24 cellular contexts compared by ENCODE assay signal in the genomic region with DNA sequence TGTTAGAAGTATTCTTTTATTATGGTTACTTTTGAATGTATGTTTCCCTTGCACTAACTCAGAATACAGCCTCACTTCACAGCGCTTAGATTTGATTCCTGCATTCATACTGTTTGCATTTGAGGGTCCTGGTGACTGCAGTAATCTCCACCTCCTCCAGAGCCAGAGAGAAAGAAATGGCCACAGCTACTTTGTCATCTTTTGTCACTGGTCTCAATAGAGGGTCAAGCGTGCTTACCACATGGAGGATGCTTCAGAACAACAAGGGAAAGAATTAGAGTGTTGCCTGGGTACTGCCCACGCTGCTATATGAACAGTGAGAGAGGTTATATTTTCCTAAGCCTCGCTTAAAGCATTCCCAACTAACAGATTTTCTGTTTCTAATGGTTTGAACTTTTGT.
"Had no signal": no experiment of that assay in that cellular context is flagged by ENCODE, and none has a peak within 500 bp of the region (broad histone marks: within the 10 kb centered on the region; RNA-seq: fewer than 3 reads in every experiment).

No MANE protein-coding gene starts in this region.

- H3K4me3 Mint-ChIP-seq: endodermal cell; naive thymus-derived CD8-positive, alpha-beta T cell; stimulated activated effector memory CD8-positive, alpha-beta T cell treated with anti-CD3 and anti-CD28 coated beads, Interleukin-12 subunit alpha, Interleukin-12 subunit beta, amount 100 ng/mL, for 72 hours had no signal

- H2AFZ ChIP-seq: hepatocyte had no signal

- H3K9me3 ChIP-seq: mucosa of descending colon, ovary, suprapubic skin, thyroid gland, upper lobe of right lung, vagina had no signal

- H3K4me3 ChIP-seq: coronary artery, hepatocyte, lung, mucosa of descending colon, ovary, suprapubic skin, thyroid gland, upper lobe of right lung, vagina had no signal

- H3K4me2 ChIP-seq: hepatocyte had no signal

- H3K36me3 Mint-ChIP-seq: naive thymus-derived CD8-positive, alpha-beta T cell; stimulated activated effector memory CD8-positive, alpha-beta T cell treated with anti-CD3 and anti-CD28 coated beads, Interleukin-12 subunit alpha, Interleukin-12 subunit beta, amount 100 ng/mL, for 72 hours had no signal

- DNase-seq: effector CD4-positive, alpha-beta T cell; endodermal cell; foreskin melanocyte; head of caudate nucleus; left colon; left ventricle myocardium superior; mucosa of descending colon; naive thymus-derived CD8-positive, alpha-beta T cell; nucleus accumbens; ovary; right cardiac atrium; small intestine; stimulated activated CD4-positive, alpha-beta T cell treated with anti-CD3 and anti-CD28 coated beads, Interleukin-4, amount 100 ng/mL, for 1 hour; stimulated activated CD8-positive, alpha-beta memory T cell treated with anti-CD3 and anti-CD28 coated beads, Interleukin-4, amount 100 ng/mL, for 48 hours; stimulated activated naive CD8-positive, alpha-beta T cell treated with anti-CD3 and anti-CD28 coated beads, Interleukin-15, Interleukin-2, amounts not matched to agents 100 U/mL and 50 U/mL, for 24 hours; thyroid gland; upper lobe of right lung had no signal

- ATAC-seq: left colon; left ventricle myocardium superior; mucosa of descending colon; naive thymus-derived CD8-positive, alpha-beta T cell; right cardiac atrium; stimulated activated effector memory CD8-positive, alpha-beta T cell treated with anti-CD3 and anti-CD28 coated beads, Interleukin-12 subunit alpha, Interleukin-12 subunit beta, amount 100 ng/mL, for 72 hours; stimulated activated naive CD8-positive, alpha-beta T cell treated with anti-CD3 and anti-CD28 coated beads, Interleukin-15, Interleukin-2, amounts not matched to agents 100 U/mL and 50 U/mL, for 24 hours; upper lobe of right lung had no signal

- H3K4me1 Mint-ChIP-seq: naive thymus-derived CD8-positive, alpha-beta T cell; stimulated activated effector memory CD8-positive, alpha-beta T cell treated with anti-CD3 and anti-CD28 coated beads, Interleukin-12 subunit alpha, Interleukin-12 subunit beta, amount 100 ng/mL, for 72 hours had no signal

- H3K27ac ChIP-seq: coronary artery, hepatocyte, ovary, suprapubic skin, thyroid gland, upper lobe of right lung, vagina had no signal

- H3K27ac Mint-ChIP-seq: endodermal cell; naive thymus-derived CD8-positive, alpha-beta T cell; stimulated activated effector memory CD8-positive, alpha-beta T cell treated with anti-CD3 and anti-CD28 coated beads, Interleukin-12 subunit alpha, Interleukin-12 subunit beta, amount 100 ng/mL, for 72 hours had no signal

- H3K79me2 ChIP-seq: hepatocyte had no signal

- H3K36me3 ChIP-seq: ovary, suprapubic skin, thyroid gland, upper lobe of right lung, vagina had no signal

- H3K9me3 Mint-ChIP-seq: endodermal cell; naive thymus-derived CD8-positive, alpha-beta T cell; stimulated activated effector memory CD8-positive, alpha-beta T cell treated with anti-CD3 and anti-CD28 coated beads, Interleukin-12 subunit alpha, Interleukin-12 subunit beta, amount 100 ng/mL, for 72 hours had no signal

- FAIRE-seq: endothelial cell of umbilical vein, small intestine had no signal

- H3K4me1 ChIP-seq: thyroid gland, upper lobe of right lung had no signal

- H3K27me3 ChIP-seq: hepatocyte, ovary, suprapubic skin, thyroid gland, upper lobe of right lung, vagina had no signal
